Comparison of ENCODE assay signal across 14 cellular contexts in the genomic region with DNA sequence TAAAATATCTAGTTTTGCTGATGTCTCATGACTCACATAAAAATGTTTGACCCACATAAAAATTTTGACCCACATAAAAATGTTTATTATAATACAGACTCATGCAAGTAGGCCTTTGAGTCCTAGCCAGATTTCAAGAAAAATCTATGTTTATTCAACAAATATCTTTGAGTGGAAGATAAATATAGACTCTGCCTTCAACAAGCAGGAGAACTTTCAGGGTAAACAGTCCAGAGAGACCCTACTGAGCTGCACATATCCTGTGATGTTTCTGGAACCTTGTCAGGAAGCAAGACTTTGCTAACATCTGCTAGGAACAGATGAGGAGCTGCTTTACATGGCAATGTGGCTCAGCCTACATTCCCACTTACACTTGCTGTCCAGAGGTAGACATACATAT.
"Had no signal": no experiment of that assay in that cellular context is flagged by ENCODE, and none has a peak within 500 bp of the region (broad histone marks: within the 10 kb centered on the region; RNA-seq: fewer than 3 reads in every experiment).

No MANE protein-coding gene starts in this region.

- H3K9me3 ChIP-seq: gastroesophageal sphincter, psoas muscle, sigmoid colon, suprapubic skin had no signal

- H3K27ac Mint-ChIP-seq: activated naive CD4-positive, alpha-beta T cell treated with anti-CD3 and anti-CD28 coated beads, Interleukin-2, amount 10 ng/mL, durations not matched to agents 7 days and 5 days; activated T-helper 2 cell treated with anti-CD3 and anti-CD28 coated beads, Interferon-gamma antibody, Interleukin-2, Interleukin-4, amounts not matched to agents 10 μg/mL and 5 μg/mL and 100 μg/mL, durations not matched to agents 14 hours and 24 hours and 36 hours; brain; immature natural killer cell; memory B cell; natural killer cell treated with Interleukin-12 subunit alpha and Interleukin-12 subunit beta and Interleukin-15 and Interleukin-18, amount 100 ng/mL, for 72 hours had no signal

- H3K4me3 ChIP-seq: gastroesophageal sphincter, psoas muscle, sigmoid colon, suprapubic skin had no signal

- H3K27me3 ChIP-seq: gastroesophageal sphincter, sigmoid colon, suprapubic skin had no signal

- H3K9me3 Mint-ChIP-seq: memory B cell had no signal

- H3K4me1 Mint-ChIP-seq: activated naive CD4-positive, alpha-beta T cell treated with anti-CD3 and anti-CD28 coated beads, Interleukin-2, amount 10 ng/mL, durations not matched to agents 7 days and 5 days; immature natural killer cell; memory B cell had no signal

- DNase-seq: activated naive CD4-positive, alpha-beta T cell treated with anti-CD3 and anti-CD28 coated beads, Interleukin-2, amount 10 ng/mL, durations not matched to agents 7 days and 5 days; immature natural killer cell; left cardiac atrium; occipital lobe; psoas muscle; sigmoid colon; stimulated activated CD4-positive, alpha-beta T cell treated with anti-CD3 and anti-CD28 coated beads, Interleukin-2, amount 100 ng/mL, for 48 hours; stimulated activated naive CD4-positive, alpha-beta T cell treated with Interleukin-2 at 50 U/mL for 16 hours had no signal

- H3K36me3 ChIP-seq: gastroesophageal sphincter, sigmoid colon, suprapubic skin had no signal

- H3K4me1 ChIP-seq: psoas muscle, suprapubic skin had no signal

- H3K36me3 Mint-ChIP-seq: activated naive CD4-positive, alpha-beta T cell treated with anti-CD3 and anti-CD28 coated beads, Interleukin-2, amount 10 ng/mL, durations not matched to agents 7 days and 5 days; brain; immature natural killer cell; memory B cell; natural killer cell treated with Interleukin-12 subunit alpha and Interleukin-12 subunit beta and Interleukin-15 and Interleukin-18, amount 100 ng/mL, for 72 hours had no signal

- H3K27ac ChIP-seq: gastroesophageal sphincter, psoas muscle, sigmoid colon, suprapubic skin had no signal

- H3K27me3 Mint-ChIP-seq: activated naive CD4-positive, alpha-beta T cell treated with anti-CD3 and anti-CD28 coated beads, Interleukin-2, amount 10 ng/mL, durations not matched to agents 7 days and 5 days; brain; memory B cell; natural killer cell treated with Interleukin-12 subunit alpha and Interleukin-12 subunit beta and Interleukin-15 and Interleukin-18, amount 100 ng/mL, for 72 hours had no signal

- H3K4me3 Mint-ChIP-seq: activated naive CD4-positive, alpha-beta T cell treated with anti-CD3 and anti-CD28 coated beads, Interleukin-2, amount 10 ng/mL, durations not matched to agents 7 days and 5 days; brain; immature natural killer cell; memory B cell; natural killer cell treated with Interleukin-12 subunit alpha and Interleukin-12 subunit beta and Interleukin-15 and Interleukin-18, amount 100 ng/mL, for 72 hours had no signal
